ENCODE assay signal across 8 cellular contexts in the genomic region with DNA sequence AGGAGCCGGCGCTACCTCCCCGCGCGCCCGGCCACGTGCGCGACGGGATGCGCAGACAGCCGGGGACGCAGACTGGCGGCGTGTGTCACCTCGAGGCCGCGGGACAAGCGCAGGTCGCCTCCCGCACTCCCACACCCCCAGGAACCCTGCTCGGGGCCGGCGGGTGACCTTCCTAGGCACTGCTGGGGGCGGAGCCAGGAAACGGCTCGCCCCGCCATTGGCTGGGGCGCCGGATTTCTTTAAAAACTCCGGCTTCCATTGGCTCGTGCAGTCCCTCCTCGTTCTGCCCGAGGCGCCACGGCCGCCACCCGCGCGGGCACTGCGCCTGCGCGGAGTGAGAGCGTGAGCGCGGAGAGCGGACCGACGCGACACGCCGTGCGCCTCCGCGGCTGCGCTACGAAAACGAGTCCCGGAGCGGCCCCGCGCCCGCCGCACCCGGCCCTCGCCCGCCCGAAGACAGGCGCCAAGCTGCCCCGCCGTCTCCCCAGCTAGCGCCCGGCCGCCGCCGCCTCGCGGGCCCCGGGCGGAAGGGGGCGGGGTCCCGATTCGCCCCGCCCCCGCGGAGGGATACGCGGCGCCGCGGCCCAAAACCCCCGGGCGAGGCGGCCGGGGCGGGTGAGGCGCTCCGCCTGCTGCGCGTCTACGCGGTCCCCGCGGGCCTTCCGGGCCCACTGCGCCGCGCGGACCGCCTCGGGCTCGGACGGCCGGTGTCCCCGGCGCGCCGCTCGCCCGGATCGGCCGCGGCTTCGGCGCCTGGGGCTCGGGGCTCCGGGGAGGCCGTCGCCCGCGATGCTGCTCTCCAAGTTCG. TPM values are rescaled to one million over a fixed set of nuclear protein-coding genes. Genes with fewer than 3 reads are reported as not detected.
DNase-seq lines count a peak whose midpoint lies in the region; ATAC-seq and TF ChIP-seq lines count a peak whose summit lies in the region.

TSS of gene PIM3 (plus strand) at position 614 of the 808 bp plus-strand sequence. CDS start at position 790, 176 bp downstream.

- H3K4me3 Mint-ChIP-seq in T-helper 17 cell (peak within 1 kb of the TSS; percentile 93), progenitor cell of endocrine pancreas (ENCODE audit: low read depth) (peak within 1 kb of the TSS; percentile 80)

- intact Hi-C loops in left ventricle myocardium inferior (cut with micrococcal nuclease) (no loop called here), upper lobe of right lung (cut with DNase I) (no loop called here)

- ATAC-seq in GM18498 (IDR thresholded peaks at IDR 0.05; ENCODE audit: unreplicated experiment) (peak; percentile 73), HG02884 (IDR thresholded peaks at IDR 0.05; ENCODE audit: unreplicated experiment) (peak; percentile 47), T-helper 17 cell (peak; percentile 70), upper lobe of right lung (peak; percentile 82)

- no peaks in the 10 kb centered on the region for H3K9me3 Mint-ChIP-seq in progenitor cell of endocrine pancreas (ENCODE audit: low read depth)

- H3K27ac Mint-ChIP-seq in T-helper 17 cell (peak within 1 kb of the TSS; percentile 98), progenitor cell of endocrine pancreas (peak within 1 kb of the TSS; percentile 86)

- H3K27me3 Mint-ChIP-seq in T-helper 17 cell (no peaks in the 10 kb centered on the region), progenitor cell of endocrine pancreas (no peaks in the 10 kb centered on the region)

- H3K4me1 Mint-ChIP-seq in T-helper 17 cell, result peaks cover 22% of the 10 kb centered on the region
- no peaks in the 10 kb centered on the region for H3K4me1 Mint-ChIP-seq in progenitor cell of endocrine pancreas (ENCODE audit: low read depth)

- H3K27me3 ChIP-seq in left ventricle myocardium inferior (ENCODE audit: low read depth) (no peaks in the 10 kb centered on the region), upper lobe of right lung (no peaks in the 10 kb centered on the region)

- H3K36me3 Mint-ChIP-seq in T-helper 17 cell (ENCODE audit: low read depth) (no peaks in the 10 kb centered on the region), progenitor cell of endocrine pancreas (ENCODE audit: insufficient read depth) (peaks cover 2% of the 10 kb centered on the region)

- peaks cover 73% of the 10 kb centered on the region for H3K4me1 ChIP-seq in left ventricle myocardium inferior
- H3K4me1 ChIP-seq in upper lobe of right lung, result peaks cover 61% of the 10 kb centered on the region

- peak within 1 kb of the TSS; percentile 99 for H3K27ac ChIP-seq in left ventricle myocardium inferior (replicated peaks)
- H3K27ac ChIP-seq in upper lobe of right lung, result peak within 1 kb of the TSS; percentile 90

- H3K4me3 ChIP-seq in left ventricle myocardium inferior (peak within 1 kb of the TSS; percentile 96), upper lobe of right lung (peak within 1 kb of the TSS; percentile 93)

- H3K9me3 ChIP-seq in T-helper 17 cell (ENCODE audit: control insufficient read depth, low read length, poor library complexity, severe bottlenecking) (no peaks in the 10 kb centered on the region), left ventricle myocardium inferior (replicated peaks) (no peaks in the 10 kb centered on the region), upper lobe of right lung (no peaks in the 10 kb centered on the region)

- TF ChIP-seq CTCF in left ventricle myocardium inferior (IDR thresholded peaks at IDR 0.05; ENCODE audit: borderline replicate concordance) (peak; percentile 5), progenitor cell of endocrine pancreas (IDR thresholded peaks at IDR 0.05; ENCODE audit: unreplicated experiment) (no peak), upper lobe of right lung (IDR thresholded peaks at IDR 0.05) (no peak)

- DNase-seq in NCI-H1694 (lab: John Stamatoyannopoulos, UW) (peak; percentile 94), T-helper 17 cell (peak; percentile 84 to 88 (median 84)), amygdala (lab: John Stamatoyannopoulos, UW) (peak; percentile 59 to 96 (median 89)), left ventricle myocardium inferior (peak; percentile 94), progenitor cell of endocrine pancreas (ENCODE audit: low spot score, unreplicated experiment) (peak; percentile 87), upper lobe of right lung (peak; percentile 97)

- H3K36me3 ChIP-seq in left ventricle myocardium inferior (peaks cover 31% of the 10 kb centered on the region), upper lobe of right lung (peaks cover 36% of the 10 kb centered on the region)

RNA-seq across cellular contexts. Expression of gene PIM3, which starts in this region (rescaled TPM):
- total RNA-seq in T-helper 17 cell, result 100 to 1,000 TPM; 227 to 241 TPM
- total RNA-seq in left ventricle myocardium inferior, result 57.1 TPM
- 17.4 and 19.0 TPM in 2 replicates for total RNA-seq in progenitor cell of endocrine pancreas
- total RNA-seq in upper lobe of right lung, result 119 TPM

Comparison
In these comparisons a context has a peak if more than half of its experiments do, and no peak if none do; other contexts are left out.
1. Peak in every context shown above with its lines: DNase-seq, ATAC-seq, H3K4me3 ChIP-seq and H3K27ac ChIP-seq.